In the genomic region with DNA sequence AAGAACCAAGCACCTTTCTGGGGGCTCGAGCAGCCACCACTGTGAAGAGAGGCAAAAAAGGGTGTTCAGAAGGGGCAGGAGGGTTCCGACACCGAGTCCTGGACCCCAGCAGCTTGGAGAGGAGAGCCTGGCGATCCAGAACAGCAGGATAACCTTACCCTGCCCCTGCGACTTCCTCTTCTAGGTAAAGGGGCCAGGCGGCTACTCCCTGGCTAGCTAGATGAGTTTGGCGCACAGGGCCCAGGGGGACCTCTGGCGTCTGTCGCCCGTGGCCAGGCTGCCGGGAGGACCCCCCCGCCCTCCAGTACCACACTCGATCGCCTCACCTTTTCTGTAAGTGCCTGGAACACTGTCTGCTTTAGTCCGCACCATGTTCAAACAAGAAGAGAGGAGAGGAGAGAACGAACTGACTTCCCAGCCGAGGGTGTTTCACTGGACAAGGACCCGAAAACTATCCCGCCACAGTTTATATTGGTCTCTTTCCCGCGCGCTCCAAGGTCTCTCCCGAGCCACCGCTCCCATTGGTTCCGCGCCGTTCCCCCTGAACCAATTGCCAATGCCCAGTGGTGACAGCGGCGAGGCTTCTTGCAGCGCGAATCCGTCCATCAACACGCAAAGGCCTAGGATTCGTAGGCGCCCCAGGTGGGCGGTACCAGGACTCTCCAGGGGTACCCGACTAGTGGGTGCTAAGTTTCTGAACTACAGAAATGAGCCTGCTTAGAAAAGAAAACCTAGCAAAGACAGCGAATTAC, we compare ENCODE assay signal across 8 cellular contexts. TPM values are rescaled to one million over a fixed set of nuclear protein-coding genes. Genes with fewer than 3 reads are reported as not detected.
A peak's percentile ranks its signal among the peaks of the same experiment; 100 is the strongest.
DNase-seq lines count a peak whose midpoint lies in the region; ATAC-seq and TF ChIP-seq lines count a peak whose summit lies in the region.

Gene PCLAF (minus strand): TSS at position 442 of the 752 bp plus-strand sequence. CDS start 70 bp downstream, at position 372.

- peaks cover 22% of the 10 kb centered on the region for H3K36me3 ChIP-seq in SK-N-MC (ENCODE audit: insufficient read depth, low read length)

- no peaks in the 10 kb centered on the region for H3K9me3 Mint-ChIP-seq in activated naive CD4-positive, alpha-beta T cell treated with anti-CD3 and anti-CD28 coated beads for 36 hours

- H3K4me1 Mint-ChIP-seq in activated naive CD4-positive, alpha-beta T cell treated with anti-CD3 and anti-CD28 coated beads for 36 hours (ENCODE audit: low read depth) = peaks cover 19% of the 10 kb centered on the region

- no peaks in the 10 kb centered on the region for H3K27me3 Mint-ChIP-seq in activated naive CD4-positive, alpha-beta T cell treated with anti-CD3 and anti-CD28 coated beads for 36 hours (ENCODE audit: low read depth)

- TF ChIP-seq CTCF in GM10248 (IDR thresholded peaks at IDR 0.05; ENCODE audit: control extremely low read depth, extremely low read depth, low read depth, missing control alignments) = no peak

- intact Hi-C loops in activated naive CD4-positive, alpha-beta T cell treated with anti-CD3 and anti-CD28 coated beads for 36 hours (cut with micrococcal nuclease) = loop anchor here (1.0 to 2.0 kb wide), 4 partner anchors 25 to 514 kb away; partner anchors contain the start of genes CIAO2A and CSNK1G1

- H3K9me3 ChIP-seq in SK-N-MC (ENCODE audit: low read depth, low read length) = no peaks in the 10 kb centered on the region

- peak within 1 kb of the TSS; percentile 92 for H3K27ac Mint-ChIP-seq in activated naive CD4-positive, alpha-beta T cell treated with anti-CD3 and anti-CD28 coated beads for 36 hours

- POLR2A ChIA-PET in GM10248 (lab: Yijun Ruan, JAX) = no interaction called here

- peak within 1 kb of the TSS; percentile 99 for H3K4me3 Mint-ChIP-seq in activated naive CD4-positive, alpha-beta T cell treated with anti-CD3 and anti-CD28 coated beads for 36 hours

- H3K27ac ChIP-seq in SK-N-MC = peak within 1 kb of the TSS; percentile 64; the same call in 1 of the 2 replicates

- peaks cover 17% of the 10 kb centered on the region for H3K36me3 Mint-ChIP-seq in activated naive CD4-positive, alpha-beta T cell treated with anti-CD3 and anti-CD28 coated beads for 36 hours (ENCODE audit: low read depth)

- DNase-seq in GM10248 (ENCODE audit: extremely low spot score) (peak; percentile 95), NCI-H1048 (lab: John Stamatoyannopoulos, UW) (peak; percentile 93), SK-N-MC (ENCODE audit: low read depth, low spot score) (peak; percentile 83), germinal center (ENCODE audit: low spot score) (peak; percentile 95), non-pigmented ciliary epithelial cell (ENCODE audit: low read depth) (peak; percentile 74), superior temporal gyrus (ENCODE audit: extremely low spot score) (peak; percentile 93)
- DNase-seq in activated naive CD4-positive, alpha-beta T cell treated with anti-CD3 and anti-CD28 coated beads for 36 hours = peak; percentile 97

- H3K4me3 ChIP-seq in SK-N-MC = peak within 1 kb of the TSS; percentile 100

- peak within 1 kb of the TSS; percentile 95 for H3K9ac ChIP-seq in SK-N-MC (ENCODE audit: insufficient read length)

- ATAC-seq in HG02588 (IDR thresholded peaks at IDR 0.05; ENCODE audit: unreplicated experiment) = peak; percentile 98

- CTCF ChIA-PET in GM10248 (lab: Yijun Ruan, JAX) = interaction anchor here (0.8 kb wide), 1 partner anchor 21 kb away, joined by 3 read pairs; no protein-coding TSS in a partner anchor
- CTCF ChIA-PET in activated naive CD4-positive, alpha-beta T cell treated with anti-CD3 and anti-CD28 coated beads for 36 hours (lab: Charles Lee) = interaction anchor here (0.6 to 1.6 kb wide), 3 partner anchors 12 to 277 kb away, joined by 3 to 4 read pairs (median 3); no protein-coding TSS in a partner anchor

RNA-seq across cellular contexts. Expression of gene PCLAF, which starts in this region (rescaled TPM):
- 100 to 1,000 TPM; 117 to 118 TPM for total RNA-seq in activated naive CD4-positive, alpha-beta T cell treated with anti-CD3 and anti-CD28 coated beads for 36 hours

Comparison
In these comparisons a context has a peak if more than half of its experiments do, and no peak if none do; other contexts are left out.
1. Peak in every context shown above with its lines: DNase-seq, ATAC-seq, H3K4me3 ChIP-seq and H3K27ac ChIP-seq.